Comparison of ENCODE assay signal across 10 cellular contexts in genomic region chr2:66364495-66364992, GRCh38.
DNase-seq lines count a peak whose midpoint lies in the region; ATAC-seq, FAIRE-seq and TF ChIP-seq lines count a peak whose summit lies in the region.
"Had no signal": no experiment of that assay in that cellular context is flagged by ENCODE, and none has a peak within 500 bp of the region (broad histone marks: within the 10 kb centered on the region; RNA-seq: fewer than 3 reads in every experiment).

No MANE protein-coding gene starts in this region.

- no peak overlapping the region for H3K9ac ChIP-seq in mesenchymal stem cell (ENCODE audit: low read length)

- H4K8ac ChIP-seq in mesenchymal stem cell (ENCODE audit: low read length), result no peak overlapping the region

- H3K36me3 ChIP-seq in mesenchymal stem cell (ENCODE audit: control insufficient read depth in 1 of 2, insufficient read depth in 2 of 2, low read depth in 1 of 2, low read length in 2 of 2), result no peaks in the 10 kb centered on the region
- H3K36me3 ChIP-seq: vagina had no signal

- no peak overlapping the region for H2AFZ ChIP-seq in mesenchymal stem cell (ENCODE audit: low read depth, low read length)

- H3K36me3 Mint-ChIP-seq in activated T-helper 17 cell treated with anti-CD3 and anti-CD28 coated beads, Interleukin-2, amount 50 U/mL, for 72 hours (ENCODE audit: low read depth), result no peaks in the 10 kb centered on the region

- no peak overlapping the region for H4K91ac ChIP-seq in mesenchymal stem cell (ENCODE audit: low read length)

- no peak overlapping the region for H2AK5ac ChIP-seq in mesenchymal stem cell (ENCODE audit: low read length, severe bottlenecking)

- H2BK15ac ChIP-seq in mesenchymal stem cell (ENCODE audit: low read depth, poor library complexity, severe bottlenecking), result no peak overlapping the region

- no peak overlapping the region for H3K27ac ChIP-seq in mesenchymal stem cell (ENCODE audit: low read length, poor library complexity, severe bottlenecking)
- H3K27ac ChIP-seq: vagina had no signal

- no peak overlapping the region for H3K27ac Mint-ChIP-seq in activated T-helper 17 cell treated with anti-CD3 and anti-CD28 coated beads, Interleukin-2, amount 50 U/mL, for 72 hours

- no peak overlapping the region for H2BK5ac ChIP-seq in mesenchymal stem cell (ENCODE audit: low read depth, low read length, poor library complexity, severe bottlenecking)

- H3K4ac ChIP-seq in mesenchymal stem cell (ENCODE audit: low read depth in 1 of 2, low read length in 2 of 2), result no peak overlapping the region

- no peak overlapping the region for H3K4me2 ChIP-seq in mesenchymal stem cell (ENCODE audit: low read length, poor library complexity, severe bottlenecking)

- H3K4me3 ChIP-seq in choroid plexus epithelial cell (ENCODE audit: low read depth, low read length), result no peak overlapping the region
- H3K4me3 ChIP-seq in mesenchymal stem cell (ENCODE audit: insufficient read depth in 1 of 2, low read depth in 1 of 2, low read length in 2 of 2), result no peak overlapping the region
- H3K4me3 ChIP-seq: vagina had no signal

- H3K18ac ChIP-seq in mesenchymal stem cell (ENCODE audit: low read depth in 1 of 2, low read length in 2 of 2), result no peak overlapping the region

- no peak overlapping the region for H2BK120ac ChIP-seq in mesenchymal stem cell (ENCODE audit: low read depth, low read length)

- DNase-seq in AG08395 (ENCODE audit: low spot score) (peak; percentile 53), HTR-8/SVneo (ENCODE audit: insufficient read length, low spot score) (peak; percentile 32), choroid plexus epithelial cell (ENCODE audit: low read depth) (peak; percentile 87), mesenchymal stem cell (peak; percentile 81), germinal center (ENCODE audit: low spot score) (no peak), T-helper 9 cell (no peak)
- DNase-seq: Kasumi-1 had no signal

- no peaks in the 10 kb centered on the region for H3K79me1 ChIP-seq in mesenchymal stem cell (replicated peaks; ENCODE audit: low read length, poor library complexity, severe bottlenecking)

- H3K23ac ChIP-seq in mesenchymal stem cell (ENCODE audit: low read length in 2 of 2), result no peak overlapping the region

- TF ChIP-seq CTCF in choroid plexus epithelial cell (conservative IDR thresholded peaks at IDR 0.05; ENCODE audit: low read depth, low read length), result no peak

- peaks cover 14 to 57% of the 10 kb centered on the region in 2 experiments for H3K27me3 ChIP-seq in mesenchymal stem cell (ENCODE audit: control insufficient read depth in 1 of 2, insufficient read depth in 1 of 2, low read length in 2 of 2)
- H3K27me3 ChIP-seq: vagina had no signal

- ATAC-seq in activated T-helper 17 cell treated with anti-CD3 and anti-CD28 coated beads, Interleukin-2, amount 50 U/mL, for 72 hours (replicated peaks), result no peak
- no peak for ATAC-seq in HG02973 (IDR thresholded peaks at IDR 0.05; ENCODE audit: unreplicated experiment)

- H3K4me3 Mint-ChIP-seq in activated T-helper 17 cell treated with anti-CD3 and anti-CD28 coated beads, Interleukin-2, amount 50 U/mL, for 72 hours, result no peak overlapping the region

- H3K9me3 ChIP-seq in mesenchymal stem cell (ENCODE audit: control insufficient read depth, low read length), result no peaks in the 10 kb centered on the region
- H3K9me3 ChIP-seq: vagina had no signal

- peaks cover 7% of the 10 kb centered on the region for H3K9me3 Mint-ChIP-seq in activated T-helper 17 cell treated with anti-CD3 and anti-CD28 coated beads, Interleukin-2, amount 50 U/mL, for 72 hours

- H3K27me3 Mint-ChIP-seq in activated T-helper 17 cell treated with anti-CD3 and anti-CD28 coated beads, Interleukin-2, amount 50 U/mL, for 72 hours, result no peaks in the 10 kb centered on the region

- H2BK12ac ChIP-seq in mesenchymal stem cell (ENCODE audit: low read length in 2 of 2), result no peak overlapping the region

- FAIRE-seq in HTR-8/SVneo (lab: Jason Lieb, UNC), result no peak

- no peak overlapping the region for H3K14ac ChIP-seq in mesenchymal stem cell (ENCODE audit: low read length in 2 of 2)

- H3K4me1 ChIP-seq in mesenchymal stem cell (ENCODE audit: control insufficient read depth, insufficient read depth, low read depth, low read length), result no peaks in the 10 kb centered on the region

- WGBS in mesenchymal stem cell, result 28% methylated on average over 6 of the region's 6 CpGs

- no peaks in the 10 kb centered on the region for H3K4me1 Mint-ChIP-seq in activated T-helper 17 cell treated with anti-CD3 and anti-CD28 coated beads, Interleukin-2, amount 50 U/mL, for 72 hours

Comparison
In these comparisons a context has a peak if more than half of its experiments do, and no peak if none do; other contexts are left out.
1. DNase-seq: peak in AG08395 (single experiment), HTR-8/SVneo (single experiment), choroid plexus epithelial cell (single experiment) and mesenchymal stem cell (single experiment); none in germinal center (single experiment) and T-helper 9 cell (single experiment).